In genomic region chr6:20712011-20712410, GRCh38 we compare ENCODE assay signal across 15 cellular contexts.
A peak's percentile ranks its signal among the peaks of the same experiment; 100 is the strongest.
DNase-seq lines count a peak whose midpoint lies in the region; ATAC-seq and TF ChIP-seq lines count a peak whose summit lies in the region.
"Had no signal": no experiment of that assay in that cellular context is flagged by ENCODE, and none has a peak within 500 bp of the region (broad histone marks: within the 10 kb centered on the region; RNA-seq: fewer than 3 reads in every experiment).

No MANE protein-coding gene starts in this region.

- no peaks in the 10 kb centered on the region for H4K20me1 ChIP-seq in IMR-90 (ENCODE audit: insufficient read depth, low read length)

- no peaks in the 10 kb centered on the region for H3K9me1 ChIP-seq in IMR-90 (ENCODE audit: insufficient read depth, low read length)

- H4K5ac ChIP-seq in IMR-90 (ENCODE audit: low read depth, low read length) = no peak overlapping the region

- H3K4ac ChIP-seq in IMR-90 (ENCODE audit: low read depth, low read length) (no peak overlapping the region), mesenchymal stem cell (ENCODE audit: low read depth in 1 of 2, low read length in 2 of 2) (no peak overlapping the region)

- DNase-seq in Daoy (ENCODE audit: low read depth) = peak; percentile 36
- DNase-seq in IMR-90 = no peak
- DNase-seq in WTC11 (ENCODE audit: low spot score) = no peak
- DNase-seq in mesenchymal stem cell = peak; percentile 37
- no peak for DNase-seq in KBM-7
- DNase-seq in NCI-H146 treated with DMSO at 0.1 percent for 48 hours (lab: John Stamatoyannopoulos, UW; ENCODE audit: unreplicated experiment) = no peak
- DNase-seq: activated CD8-positive, alpha-beta T cell treated with anti-CD3 and anti-CD28 coated beads, Interleukin-2, amount 10 ng/mL, durations not matched to agents 7 days and 5 days; anterior cingulate cortex; glutamatergic neuron; MV-4-11; right cardiac atrium; stimulated activated CD4-positive, alpha-beta T cell treated with anti-CD3 and anti-CD28 coated beads, Interleukin-4, amount 100 ng/mL, for 1 hour; stimulated activated CD8-positive, alpha-beta memory T cell treated with anti-CD3 and anti-CD28 coated beads, Interleukin-4, amount 100 ng/mL, for 48 hours had no signal

- ATAC-seq in IMR-90 (ENCODE audit: low read depth) (no peak), WTC11 (no peak; the same call in 1 of the 2 replicates), GM18870 (IDR thresholded peaks at IDR 0.05; ENCODE audit: unreplicated experiment) (no peak)
- ATAC-seq: activated CD8-positive, alpha-beta T cell treated with anti-CD3 and anti-CD28 coated beads, Interleukin-2, amount 10 ng/mL, durations not matched to agents 7 days and 5 days; right cardiac atrium had no signal

- H2BK5ac ChIP-seq in IMR-90 (ENCODE audit: low read depth, low read length, poor library complexity, severe bottlenecking) = no peak overlapping the region
- no peak overlapping the region for H2BK5ac ChIP-seq in mesenchymal stem cell (ENCODE audit: low read depth, low read length, poor library complexity, severe bottlenecking)

- H3K18ac ChIP-seq in IMR-90 (ENCODE audit: low read depth, low read length) = no peak overlapping the region
- H3K18ac ChIP-seq in mesenchymal stem cell (ENCODE audit: low read depth in 1 of 2, low read length in 2 of 2) = no peak overlapping the region

- H3K27ac ChIP-seq in IMR-90 (ENCODE audit: insufficient read depth, low read length) (no peak overlapping the region), mesenchymal stem cell (ENCODE audit: low read length, poor library complexity, severe bottlenecking) (no peak overlapping the region)
- H3K27ac ChIP-seq: C4-2B had no signal

- TF ChIP-seq CTCF in IMR-90 (conservative IDR thresholded peaks at IDR 0.05; ENCODE audit: low read depth, low read length) = no peak
- no peak for TF ChIP-seq CTCF in WTC11 (IDR thresholded peaks at IDR 0.05)

- POLR2A ChIA-PET in IMR-90 (lab: Charles Lee; ENCODE audit: unreplicated experiment) = no interaction called here
- POLR2A ChIA-PET in WTC11 (lab: Charles Lee) = no interaction called here

- H4K91ac ChIP-seq in IMR-90 (ENCODE audit: insufficient read depth, low read depth, low read length) (no peak overlapping the region), mesenchymal stem cell (ENCODE audit: low read length) (no peak overlapping the region)

- H3K9me3 ChIP-seq in IMR-90 (ENCODE audit: control insufficient read depth, insufficient read depth, low read length) (no peaks in the 10 kb centered on the region), mesenchymal stem cell (ENCODE audit: control insufficient read depth, low read length) (no peaks in the 10 kb centered on the region)

- H3K27me3 Mint-ChIP-seq in WTC11 (ENCODE audit: low read depth) = no peaks in the 10 kb centered on the region

- H3K4me1 ChIP-seq in IMR-90 (ENCODE audit: control insufficient read depth, insufficient read depth, low read length) (peaks cover 4% of the 10 kb centered on the region; the same call in 1 of the 2 replicates), mesenchymal stem cell (ENCODE audit: control insufficient read depth, insufficient read depth, low read depth, low read length) (peaks cover under 1% of the 10 kb centered on the region)

- H3K23ac ChIP-seq in IMR-90 (ENCODE audit: low read depth, low read length) = peak overlapping the region; percentile 14; the same call in 1 of the 2 replicates
- H3K23ac ChIP-seq in mesenchymal stem cell (ENCODE audit: low read length in 2 of 2) = no peak overlapping the region

- no peak overlapping the region for H2BK12ac ChIP-seq in mesenchymal stem cell (ENCODE audit: low read length in 2 of 2)

- H2BK15ac ChIP-seq in IMR-90 (ENCODE audit: low read depth, low read length) = no peak overlapping the region
- no peak overlapping the region for H2BK15ac ChIP-seq in mesenchymal stem cell (ENCODE audit: low read depth, poor library complexity, severe bottlenecking)

- no peaks in the 10 kb centered on the region for H3K9me3 Mint-ChIP-seq in WTC11

- dilution Hi-C loops in IMR-90 (cut with HindIII; ENCODE audit: low sequenced_read_pairs, unreplicated experiment) = no loop called here

- H3K36me3 Mint-ChIP-seq in WTC11 = no peaks in the 10 kb centered on the region

- H2BK120ac ChIP-seq in IMR-90 (ENCODE audit: low read depth, low read length) = no peak overlapping the region
- H2BK120ac ChIP-seq in mesenchymal stem cell (ENCODE audit: low read depth, low read length) = peak overlapping the region; percentile 42

- H4K8ac ChIP-seq in IMR-90 (ENCODE audit: low read depth in 2 of 2, low read length in 2 of 2) = no peak overlapping the region
- no peak overlapping the region for H4K8ac ChIP-seq in mesenchymal stem cell (ENCODE audit: low read length)

- H3K9ac ChIP-seq in IMR-90 (ENCODE audit: low read depth, low read length) (no peak overlapping the region), mesenchymal stem cell (ENCODE audit: low read length) (no peak overlapping the region)

- no peak overlapping the region for H3K4me3 Mint-ChIP-seq in WTC11
- H3K4me3 Mint-ChIP-seq: activated CD8-positive, alpha-beta T cell treated with anti-CD3 and anti-CD28 coated beads, Interleukin-2, amount 10 ng/mL, durations not matched to agents 7 days and 5 days had no signal

- H3K4me2 ChIP-seq in IMR-90 (ENCODE audit: low read depth, low read length) (no peak overlapping the region), mesenchymal stem cell (ENCODE audit: low read length, poor library complexity, severe bottlenecking) (no peak overlapping the region)

- H3K27me3 ChIP-seq in IMR-90 (ENCODE audit: control insufficient read depth, insufficient read depth, low read length) (no peaks in the 10 kb centered on the region), mesenchymal stem cell (ENCODE audit: control insufficient read depth in 1 of 2, insufficient read depth in 1 of 2, low read length in 2 of 2) (no peaks in the 10 kb centered on the region)

- H2AFZ ChIP-seq in IMR-90 (replicated peaks; ENCODE audit: low read length, poor library complexity) (no peak overlapping the region), mesenchymal stem cell (ENCODE audit: low read depth, low read length) (no peak overlapping the region)

- H3K14ac ChIP-seq in IMR-90 (replicated peaks; ENCODE audit: low read depth, low read length) = peak overlapping the region; percentile 52; the same call in 1 of the 2 replicates
- H3K14ac ChIP-seq in mesenchymal stem cell (ENCODE audit: low read length in 2 of 2) = no peak overlapping the region

- H3K4me3 ChIP-seq in IMR-90 (ENCODE audit: insufficient read depth, low read depth, low read length) = no peak overlapping the region
- no peak overlapping the region for H3K4me3 ChIP-seq in mesenchymal stem cell (ENCODE audit: insufficient read depth in 1 of 2, low read depth in 1 of 2, low read length in 2 of 2)

- no peak for TF ChIP-seq RAD21 in IMR-90 (IDR thresholded peaks at IDR 0.05; ENCODE audit: low read length)

- H2AK5ac ChIP-seq in IMR-90 (ENCODE audit: low read depth, low read length) (no peak overlapping the region), mesenchymal stem cell (ENCODE audit: low read length, severe bottlenecking) (no peak overlapping the region)

- no peaks in the 10 kb centered on the region for H3K36me3 ChIP-seq in IMR-90 (ENCODE audit: control insufficient read depth, insufficient read depth, low read length)
- H3K36me3 ChIP-seq in mesenchymal stem cell (ENCODE audit: control insufficient read depth in 1 of 2, insufficient read depth in 2 of 2, low read depth in 1 of 2, low read length in 2 of 2) = no peaks in the 10 kb centered on the region

- H3K27ac Mint-ChIP-seq in WTC11 = peak overlapping the region; percentile 13; the same call in 1 of the 2 replicates
- H3K27ac Mint-ChIP-seq: activated CD8-positive, alpha-beta T cell treated with anti-CD3 and anti-CD28 coated beads, Interleukin-2, amount 10 ng/mL, durations not matched to agents 7 days and 5 days had no signal

- H3K79me1 ChIP-seq in IMR-90 (ENCODE audit: low read depth in 1 of 2, low read length in 2 of 2) = peaks cover 7 to 8% of the 10 kb centered on the region in 2 experiments; a peak in 3 of 4 replicates
- H3K79me1 ChIP-seq in mesenchymal stem cell (replicated peaks; ENCODE audit: low read length, poor library complexity, severe bottlenecking) = peaks cover 6% of the 10 kb centered on the region

- in situ Hi-C loops in IMR-90 (cut with MboI; ENCODE audit: low sequenced_read_pairs) = no loop called here
- in situ Hi-C loops in KBM-7 (cut with MboI; ENCODE audit: low pct_unique_long_range_greater_than_20kb, low sequenced_read_pairs) = no loop called here

- peaks cover 19% of the 10 kb centered on the region for H3K4me1 Mint-ChIP-seq in WTC11

- no TSS peak for BruUV-seq in IMR-90 (replicated peaks; lab: Mats Ljungman, UMichigan)

- no CpG with 5 or more reads among the region's 2 CpGs for WGBS in IMR-90 (ENCODE audit: extremely low coverage in 2 of 2, insufficient read length in 1 of 2), 2 experiments
- whole genome bisulfite sequencing in mesenchymal stem cell = 52% methylated on average over 2 of the region's 2 CpGs

- no peak overlapping the region for H2AK9ac ChIP-seq in IMR-90 (replicated peaks; ENCODE audit: low read depth, low read length, poor library complexity)

- H2BK20ac ChIP-seq in IMR-90 (ENCODE audit: low read depth, low read length) = no peak overlapping the region

- intact Hi-C loops in IMR-90 (cut with micrococcal nuclease) = no loop called here

- CTCF ChIA-PET in IMR-90 (lab: Yijun Ruan, JAX) = no interaction called here
- CTCF ChIA-PET in WTC11 (lab: Charles Lee) = interaction anchor here (1.2 kb wide), 1 partner anchor 148 kb away, joined by 3 read pairs; no protein-coding TSS in a partner anchor

- no peak for TF ChIP-seq POLR2A in IMR-90 (IDR thresholded peaks at IDR 0.05; ENCODE audit: low read depth, low read length)

- H3K56ac ChIP-seq in IMR-90 (ENCODE audit: extremely low read depth, insufficient read depth, low read length) = no peak overlapping the region

TF ChIP-seq in IMR-90, 13 proteins besides CTCF, POLR2A, EP300 and RAD21 (continues in another document):
- TF ChIP-seq SMC3 (IDR thresholded peaks at IDR 0.05; ENCODE audit: low read depth, low read length) = no peak

TF ChIP-seq in WTC11, 78 proteins besides CTCF, POLR2A, EP300 and RAD21 (continues in another document):
- TF ChIP-seq PRRX2 (CRISPR knock-in tag; IDR thresholded peaks at IDR 0.05) = no peak

Comparison
In these comparisons a context has a peak if more than half of its experiments do, and no peak if none do; other contexts are left out.
1. DNase-seq: peak in Daoy (single experiment) and mesenchymal stem cell (single experiment); none in IMR-90 (single experiment), WTC11 (single experiment), KBM-7 (single experiment) and NCI-H146 treated with DMSO at 0.1 percent for 48 hours (single experiment).